ENCODE assay signal across 15 cellular contexts in genomic region chr9:104346645-104347175, GRCh38.
DNase-seq lines count a peak whose midpoint lies in the region; ATAC-seq, FAIRE-seq and TF ChIP-seq lines count a peak whose summit lies in the region.
"Had no signal": no experiment of that assay in that cellular context is flagged by ENCODE, and none has a peak within 500 bp of the region (broad histone marks: within the 10 kb centered on the region; RNA-seq: fewer than 3 reads in every experiment).

No MANE protein-coding gene starts in this region.

- FAIRE-seq in D721Med (lab: Jason Lieb, UNC) = peak; percentile 11
- FAIRE-seq: GM12892 had no signal

- no peak for TF ChIP-seq CTCF in D721Med (IDR thresholded peaks at IDR 0.05; ENCODE audit: insufficient read depth, missing control alignments)
- TF ChIP-seq CTCF in choroid plexus epithelial cell (conservative IDR thresholded peaks at IDR 0.05; ENCODE audit: low read depth, low read length) = no peak
- TF ChIP-seq CTCF in lower lobe of right lung (IDR thresholded peaks at IDR 0.05) = no peak

- no peak overlapping the region for H3K27ac ChIP-seq in lower lobe of right lung

- intact Hi-C loops in lower lobe of right lung (cut with DNase I) = no loop called here

- no peaks in the 10 kb centered on the region for H3K36me3 ChIP-seq in lower lobe of right lung

- ATAC-seq in GM18861 (IDR thresholded peaks at IDR 0.05; ENCODE audit: unreplicated experiment) (no peak), lower lobe of right lung (no peak)
- ATAC-seq: GM23338 had no signal

- H3K9me3 ChIP-seq in lower lobe of right lung = no peaks in the 10 kb centered on the region

- DNase-seq in D721Med (ENCODE audit: insufficient read length, low spot score) = no peak
- DNase-seq in RPMI7951 (ENCODE audit: low read depth) = peak; percentile 12
- DNase-seq in choroid plexus epithelial cell (ENCODE audit: low read depth) = peak; percentile 1
- DNase-seq in fibroblast of the conjunctiva (ENCODE audit: low read depth) = peak; percentile 1
- DNase-seq in SHP77 (lab: John Stamatoyannopoulos, UW) = no peak
- no peak for DNase-seq in lower lobe of right lung
- DNase-seq in amniotic stem cell (lab: John Stamatoyannopoulos, UW) = no peak
- DNase-seq: C1 segment of cervical spinal cord; CD4-positive, alpha-beta T cell; DND-41; GDM1; H9 had no signal

- no peaks in the 10 kb centered on the region for H3K4me1 ChIP-seq in lower lobe of right lung

- H3K4me3 ChIP-seq in choroid plexus epithelial cell (ENCODE audit: low read depth, low read length) = no peak overlapping the region
- H3K4me3 ChIP-seq in lower lobe of right lung = no peak overlapping the region
- H3K4me3 ChIP-seq: GM23338 had no signal

- no peaks in the 10 kb centered on the region for H3K27me3 ChIP-seq in lower lobe of right lung (ENCODE audit: low read depth)

Comparison
In these comparisons a context has a peak if more than half of its experiments do, and no peak if none do; other contexts are left out.
1. DNase-seq: peak in RPMI7951 (single experiment), choroid plexus epithelial cell (single experiment) and fibroblast of the conjunctiva (single experiment); none in D721Med (single experiment), SHP77 (0 of 2), lower lobe of right lung (single experiment) and amniotic stem cell (single experiment).